ENCODE assay signal across 11 cellular contexts in the genomic region with DNA sequence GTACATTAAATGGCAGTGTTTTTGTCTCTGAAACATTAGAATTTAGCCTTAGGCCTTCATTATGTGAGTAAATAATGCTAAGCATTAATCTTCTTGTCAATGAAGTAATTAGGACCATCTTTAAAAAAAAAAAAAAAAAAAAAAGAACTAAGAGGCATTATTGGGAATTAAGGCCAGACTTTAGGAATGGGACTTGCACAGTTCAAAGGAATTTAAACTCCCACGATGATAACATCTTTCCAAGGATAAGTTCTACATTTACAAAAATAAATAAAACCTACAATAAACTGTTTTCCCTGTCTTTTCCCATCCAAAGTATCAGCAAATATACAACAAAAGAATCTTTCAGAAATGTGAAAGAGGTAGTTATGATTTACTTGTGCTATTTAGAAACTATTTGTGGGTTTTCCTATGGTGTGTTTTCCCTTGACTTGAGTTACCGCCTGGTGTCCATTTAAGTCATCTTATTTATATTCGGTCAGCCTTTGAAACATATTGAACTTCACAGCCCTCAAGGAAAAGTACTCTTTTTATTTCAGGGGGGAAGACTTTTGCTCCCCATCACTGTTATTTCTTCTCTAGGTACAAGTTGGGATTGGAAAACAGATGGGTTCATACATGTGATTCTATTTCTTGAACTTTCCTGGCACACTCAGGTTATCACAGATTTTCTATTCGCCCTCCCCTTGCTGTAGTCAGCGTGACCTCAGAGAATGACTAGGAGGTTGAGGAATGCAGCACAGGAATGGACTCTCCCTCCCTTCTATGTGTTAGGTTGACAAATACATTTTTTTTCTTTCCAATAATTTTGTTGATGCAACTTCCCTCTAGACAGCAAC. TPM values are rescaled to one million over a fixed set of nuclear protein-coding genes. Genes with fewer than 3 reads are reported as not detected.
DNase-seq lines count a peak whose midpoint lies in the region; ATAC-seq and TF ChIP-seq lines count a peak whose summit lies in the region.
"Had no signal": no experiment of that assay in that cellular context is flagged by ENCODE, and none has a peak within 500 bp of the region (broad histone marks: within the 10 kb centered on the region; RNA-seq: fewer than 3 reads in every experiment).

No MANE protein-coding gene starts in this region.

- H3K18ac ChIP-seq in trophoblast cell (ENCODE audit: low read length): no peak overlapping the region

- WGBS in trophoblast cell (ENCODE audit: extremely low coverage, insufficient coverage, insufficient read length): no CpG with 5 or more reads among the region's 5 CpGs

- DNase-seq in GM04503 (ENCODE audit: low read depth) (peak; percentile 80), RWPE2 (ENCODE audit: low spot score) (no peak), fibroblast of mammary gland (ENCODE audit: low read depth) (peak; percentile 84), trophoblast cell (peak; percentile 68 to 86), 8988T (no peak), NCI-H1105 treated with DMSO at 0.1 percent for 48 hours (lab: John Stamatoyannopoulos, UW) (no peak)
- DNase-seq: activated CD4-positive, alpha-beta T cell treated with anti-CD3 and anti-CD28 coated beads for 1 hour; retina; stimulated activated naive CD4-positive, alpha-beta T cell had no signal

- no peak overlapping the region for H2BK5ac ChIP-seq in trophoblast cell (ENCODE audit: low read depth, low read length, poor library complexity)

- no peak overlapping the region for H2BK120ac ChIP-seq in trophoblast cell (ENCODE audit: insufficient read depth, low read length, poor library complexity)

- H3K14ac ChIP-seq in trophoblast cell (ENCODE audit: low read length): no peak overlapping the region

- H2BK12ac ChIP-seq in trophoblast cell (ENCODE audit: low read length): no peak overlapping the region

- peak; percentile 99 for ATAC-seq in RWPE2 (ENCODE audit: low read depth)
- ATAC-seq in HG02884 (IDR thresholded peaks at IDR 0.05; ENCODE audit: unreplicated experiment): no peak
- ATAC-seq in HG02623 (IDR thresholded peaks at IDR 0.05; ENCODE audit: unreplicated experiment): no peak

- H2AK5ac ChIP-seq in trophoblast cell (ENCODE audit: low read length): no peak overlapping the region

- H3K23ac ChIP-seq in trophoblast cell (ENCODE audit: low read length): no peak overlapping the region

- H4K91ac ChIP-seq in trophoblast cell (ENCODE audit: low read depth, low read length): no peak overlapping the region

- no peak overlapping the region for H4K8ac ChIP-seq in trophoblast cell (ENCODE audit: low read depth, low read length)

- no peak overlapping the region for H3K9ac ChIP-seq in trophoblast cell (ENCODE audit: low read length)

- no peak for TF ChIP-seq CTCF in RWPE2 (IDR thresholded peaks at IDR 0.05; ENCODE audit: poor library complexity, severe bottlenecking)
- no peak for TF ChIP-seq CTCF in fibroblast of mammary gland (conservative IDR thresholded peaks at IDR 0.05; ENCODE audit: control insufficient read depth, insufficient read depth, low read depth, low read length)

- H3K4me2 ChIP-seq in trophoblast cell (ENCODE audit: low read length): peak overlapping the region; percentile 53

- no peaks in the 10 kb centered on the region for H3K79me1 ChIP-seq in trophoblast cell (ENCODE audit: low read length)

- no peaks in the 10 kb centered on the region for H3K9me3 ChIP-seq in RWPE2 (ENCODE audit: severe bottlenecking)
- H3K9me3 ChIP-seq in trophoblast cell (ENCODE audit: insufficient read depth, low read depth, low read length): no peaks in the 10 kb centered on the region

- peaks cover 15% of the 10 kb centered on the region for H3K4me1 ChIP-seq in RWPE2 (ENCODE audit: insufficient read depth, poor library complexity, severe bottlenecking)
- H3K4me1 ChIP-seq in trophoblast cell (ENCODE audit: control insufficient read depth in 1 of 2, insufficient read depth in 2 of 2, low read length in 2 of 2): peaks cover 3 to 4% of the 10 kb centered on the region in 2 experiments

- no peak overlapping the region for H3K4ac ChIP-seq in trophoblast cell (ENCODE audit: low read depth, low read length)

- peak overlapping the region; percentile 43 for H3K27ac ChIP-seq in RWPE2 (ENCODE audit: poor library complexity, severe bottlenecking)
- H3K27ac ChIP-seq in trophoblast cell (ENCODE audit: low read depth, low read length): no peak overlapping the region

- H3K4me3 ChIP-seq in RWPE2 (ENCODE audit: severe bottlenecking): no peak overlapping the region
- no peak overlapping the region for H3K4me3 ChIP-seq in fibroblast of mammary gland (ENCODE audit: control insufficient read depth, low read depth, low read length)
- H3K4me3 ChIP-seq in trophoblast cell (ENCODE audit: low read depth, low read length): no peak overlapping the region

- H3K36me3 ChIP-seq in RWPE2 (ENCODE audit: low read depth) (no peaks in the 10 kb centered on the region), trophoblast cell (ENCODE audit: control insufficient read depth in 1 of 2, insufficient read depth in 2 of 2, low read length in 2 of 2) (no peaks in the 10 kb centered on the region)

- H4K12ac ChIP-seq in trophoblast cell (ENCODE audit: low read depth, low read length): no peak overlapping the region

- no peak overlapping the region for H2AFZ ChIP-seq in trophoblast cell (ENCODE audit: insufficient read depth, low read length, poor library complexity)

- no peaks in the 10 kb centered on the region for H3K79me2 ChIP-seq in trophoblast cell (ENCODE audit: control insufficient read depth, insufficient read depth, low read length, poor library complexity)

- H3K27me3 ChIP-seq in RWPE2 (ENCODE audit: insufficient read depth, poor library complexity, severe bottlenecking): no peaks in the 10 kb centered on the region
- H3K27me3 ChIP-seq in trophoblast cell (ENCODE audit: insufficient read depth, low read length): no peaks in the 10 kb centered on the region

RNA-seq across cellular contexts. Expression of a gene that starts 13.6 kb away (rescaled TPM):
- 0.07 and 0.11 TPM in 2 replicates for polyA plus RNA-seq in trophoblast cell (2013)

Comparison
In these comparisons a context has a peak if more than half of its experiments do, and no peak if none do; other contexts are left out.
1. DNase-seq: peak in GM04503 (single experiment), fibroblast of mammary gland (single experiment) and trophoblast cell (2 of 2); none in RWPE2 (single experiment), 8988T (single experiment) and NCI-H1105 treated with DMSO at 0.1 percent for 48 hours (single experiment).